Comparison of ENCODE assay signal across 20 cellular contexts in genomic region chr2:11914455-11914854, GRCh38.
DNase-seq lines count a peak whose midpoint lies in the region; ATAC-seq and TF ChIP-seq lines count a peak whose summit lies in the region.
"Had no signal": no experiment of that assay in that cellular context is flagged by ENCODE, and none has a peak within 500 bp of the region (broad histone marks: within the 10 kb centered on the region; RNA-seq: fewer than 3 reads in every experiment).

No MANE protein-coding gene starts in this region.

- no peak for TF ChIP-seq POLR2A in GM18505 (IDR thresholded peaks at IDR 0.05; ENCODE audit: borderline replicate concordance, extremely low read depth, insufficient read depth, insufficient read length)

- ATAC-seq in HG03457 (IDR thresholded peaks at IDR 0.05; ENCODE audit: unreplicated experiment) (no peak), GM18505 (IDR thresholded peaks at IDR 0.05; ENCODE audit: unreplicated experiment) (no peak)
- ATAC-seq: left lobe of liver, PC-3 had no signal

- H3K4me3 ChIP-seq in choroid plexus epithelial cell (ENCODE audit: low read depth, low read length) = no peak overlapping the region
- H3K4me3 ChIP-seq: dorsolateral prefrontal cortex, esophagus squamous epithelium, ovary had no signal

- DNase-seq in Daoy (ENCODE audit: low read depth) = peak; percentile 25
- DNase-seq in MV-4-11 (lab: John Stamatoyannopoulos, UW) = peak; percentile 51
- peak; percentile 34 for DNase-seq in choroid plexus epithelial cell (ENCODE audit: low read depth)
- DNase-seq in myocyte (ENCODE audit: low read depth) = peak; percentile 99
- no peak for DNase-seq in NCI-H2029 (lab: John Stamatoyannopoulos, UW)
- no peak for DNase-seq in NCI-H524 treated with DMSO at 0.1 percent for 48 hours (lab: John Stamatoyannopoulos, UW)
- DNase-seq: activated naive CD4-positive, alpha-beta T cell treated with anti-CD3 and anti-CD28 coated beads, Interleukin-2, amount 10 ng/mL, durations not matched to agents 7 days and 5 days; activated T-cell treated with anti-CD3 and anti-CD28 coated beads for 4 hours; dorsolateral prefrontal cortex; EL; esophagus squamous epithelium; NCI-H2029 treated with DMSO at 0.1 percent for 48 hours; NCI-H526; ovary; PC-3; small intestine; SW 1271 had no signal

- TF ChIP-seq CTCF in choroid plexus epithelial cell (conservative IDR thresholded peaks at IDR 0.05; ENCODE audit: low read depth, low read length) = no peak

Comparison
In these comparisons a context has a peak if more than half of its experiments do, and no peak if none do; other contexts are left out.
1. DNase-seq: peak in Daoy (single experiment), MV-4-11 (single experiment), choroid plexus epithelial cell (single experiment) and myocyte (single experiment); none in NCI-H2029 (single experiment) and NCI-H524 treated with DMSO at 0.1 percent for 48 hours (single experiment).